In genomic region chr6:63677282-63677681, GRCh38 we compare ENCODE assay signal across 17 cellular contexts. TPM values are rescaled to one million over a fixed set of nuclear protein-coding genes. Genes with fewer than 3 reads are reported as not detected.
A peak's percentile ranks its signal among the peaks of the same experiment; 100 is the strongest.
DNase-seq lines count a peak whose midpoint lies in the region; ATAC-seq and TF ChIP-seq lines count a peak whose summit lies in the region.
"Had no signal": no experiment of that assay in that cellular context is flagged by ENCODE, and none has a peak within 500 bp of the region (broad histone marks: within the 10 kb centered on the region; RNA-seq: fewer than 3 reads in every experiment).

No MANE protein-coding gene starts in this region.

- BruUV-seq in IMR-90 (replicated peaks; lab: Mats Ljungman, UMichigan) = no TSS peak

- TF ChIP-seq CTCF in AG10803 (conservative IDR thresholded peaks at IDR 0.05; ENCODE audit: low read length) (no peak), IMR-90 (conservative IDR thresholded peaks at IDR 0.05; ENCODE audit: low read depth, low read length) (no peak), epithelial cell of esophagus (IDR thresholded peaks at IDR 0.05; ENCODE audit: insufficient read depth, low read depth, low read length, missing control alignments) (no peak), lung (IDR thresholded peaks at IDR 0.05; ENCODE audit: control extremely low read depth, extremely low read depth) (no peak)

- dilution Hi-C loops in IMR-90 (cut with HindIII; ENCODE audit: low sequenced_read_pairs, unreplicated experiment) = no loop called here

- ATAC-seq in IMR-90 (ENCODE audit: low read depth) = peak; percentile 27
- peak; percentile 69 for ATAC-seq in lung (ENCODE audit: insufficient read depth, low FRiP score)
- ATAC-seq in GM19395 (IDR thresholded peaks at IDR 0.05; ENCODE audit: unreplicated experiment) = no peak
- ATAC-seq: foreskin keratinocyte, GM12878 had no signal

- no peak overlapping the region for H3K4me3 Mint-ChIP-seq in activated CD4-positive, alpha-beta T cell treated with anti-CD3 and anti-CD28 coated beads, Interleukin-2, amount 10 ng/mL, durations not matched to agents 7 days and 5 days
- H3K4me3 Mint-ChIP-seq: activated CD4-positive, alpha-beta memory T cell treated with anti-CD3 and anti-CD28 coated beads for 36 hours had no signal

- no peak overlapping the region for H3K9ac ChIP-seq in IMR-90 (ENCODE audit: low read depth, low read length)

- H4K20me1 ChIP-seq in IMR-90 (ENCODE audit: insufficient read depth, low read length) = peaks cover 21% of the 10 kb centered on the region; the same call in 1 of the 2 replicates

- H3K27me3 Mint-ChIP-seq in activated CD4-positive, alpha-beta T cell treated with anti-CD3 and anti-CD28 coated beads, Interleukin-2, amount 10 ng/mL, durations not matched to agents 7 days and 5 days = no peaks in the 10 kb centered on the region
- H3K27me3 Mint-ChIP-seq: activated CD4-positive, alpha-beta memory T cell treated with anti-CD3 and anti-CD28 coated beads for 36 hours had no signal

- intact Hi-C loops in IMR-90 (cut with micrococcal nuclease) = no loop called here

- no peak overlapping the region for H2BK120ac ChIP-seq in IMR-90 (ENCODE audit: low read depth, low read length)

- peaks cover 4% of the 10 kb centered on the region for H3K4me1 Mint-ChIP-seq in activated CD4-positive, alpha-beta T cell treated with anti-CD3 and anti-CD28 coated beads, Interleukin-2, amount 10 ng/mL, durations not matched to agents 7 days and 5 days

- H3K4me3 ChIP-seq in AG10803 (ENCODE audit: low read length) (no peak overlapping the region), IMR-90 (ENCODE audit: insufficient read depth, low read depth, low read length) (no peak overlapping the region), epithelial cell of esophagus (ENCODE audit: low read length) (no peak overlapping the region), lung (no peak overlapping the region)
- H3K4me3 ChIP-seq: GM12878, thyroid gland had no signal

- CTCF ChIA-PET in IMR-90 (lab: Yijun Ruan, JAX) = no interaction called here
- CTCF ChIA-PET in activated CD4-positive, alpha-beta T cell treated with anti-CD3 and anti-CD28 coated beads, Interleukin-2, amount 10 ng/mL, durations not matched to agents 7 days and 5 days (lab: Charles Lee) = no interaction called here

- no peak for TF ChIP-seq RAD21 in IMR-90 (IDR thresholded peaks at IDR 0.05; ENCODE audit: low read length)

- no peak overlapping the region for H3K4ac ChIP-seq in IMR-90 (ENCODE audit: low read depth, low read length)

- WGBS in IMR-90 (ENCODE audit: extremely low coverage in 2 of 2, insufficient read length in 1 of 2), 2 experiments = no CpG with 5 or more reads among the region's 1 CpG
- 69 to 82% methylated on average over 1 of the region's 1 CpG for WGBS in lung, 2 donors

- no peak overlapping the region for H2AFZ ChIP-seq in IMR-90 (replicated peaks; ENCODE audit: low read length, poor library complexity)

- H3K79me1 ChIP-seq in IMR-90 (ENCODE audit: low read depth in 1 of 2, low read length in 2 of 2) = peaks cover 27 to 61% of the 10 kb centered on the region in 2 experiments

- POLR2A ChIA-PET in IMR-90 (lab: Charles Lee; ENCODE audit: unreplicated experiment) = no interaction called here
- POLR2A ChIA-PET in activated CD4-positive, alpha-beta T cell treated with anti-CD3 and anti-CD28 coated beads, Interleukin-2, amount 10 ng/mL, durations not matched to agents 7 days and 5 days (lab: Charles Lee) = no interaction called here

- no peak for TF ChIP-seq POLR2A in IMR-90 (IDR thresholded peaks at IDR 0.05; ENCODE audit: low read depth, low read length)

- H3K4me2 ChIP-seq in IMR-90 (ENCODE audit: low read depth, low read length) = no peak overlapping the region

- H3K9me1 ChIP-seq in IMR-90 (ENCODE audit: insufficient read depth, low read length) = peaks cover 2% of the 10 kb centered on the region; the same call in 1 of the 2 replicates

- H4K8ac ChIP-seq in IMR-90 (ENCODE audit: low read depth in 2 of 2, low read length in 2 of 2) = no peak overlapping the region

- no peak overlapping the region for H4K5ac ChIP-seq in IMR-90 (ENCODE audit: low read depth, low read length)

- no peak overlapping the region for H2BK20ac ChIP-seq in IMR-90 (ENCODE audit: low read depth, low read length)

- no peak overlapping the region for H3K56ac ChIP-seq in IMR-90 (ENCODE audit: extremely low read depth, insufficient read depth, low read length)

- no peak overlapping the region for H2AK9ac ChIP-seq in IMR-90 (replicated peaks; ENCODE audit: low read depth, low read length, poor library complexity)

- no peak overlapping the region for H3K18ac ChIP-seq in IMR-90 (ENCODE audit: low read depth, low read length)

- no peak overlapping the region for H3K23ac ChIP-seq in IMR-90 (ENCODE audit: low read depth, low read length)

- H3K4me1 ChIP-seq in IMR-90 (ENCODE audit: control insufficient read depth, insufficient read depth, low read length) (peaks cover 2% of the 10 kb centered on the region; the same call in 1 of the 2 replicates), lung (ENCODE audit: control insufficient read depth in 2 of 2, insufficient read depth in 2 of 2, low read length in 2 of 2) (peaks cover 0 to 36% of the 10 kb centered on the region in 2 donors)
- H3K4me1 ChIP-seq: foreskin keratinocyte had no signal

- H2BK15ac ChIP-seq in IMR-90 (ENCODE audit: low read depth, low read length) = no peak overlapping the region

- no peaks in the 10 kb centered on the region for H3K9me3 Mint-ChIP-seq in activated CD4-positive, alpha-beta T cell treated with anti-CD3 and anti-CD28 coated beads, Interleukin-2, amount 10 ng/mL, durations not matched to agents 7 days and 5 days
- H3K9me3 Mint-ChIP-seq: activated CD4-positive, alpha-beta memory T cell treated with anti-CD3 and anti-CD28 coated beads for 36 hours had no signal

- DNase-seq in AG10803 (ENCODE audit: low read depth) (peak; percentile 3), IMR-90 (no peak), epithelial cell of esophagus (ENCODE audit: low read depth) (peak; percentile 37), lung (ENCODE audit: low spot score) (no peak), NCI-H510A (lab: John Stamatoyannopoulos, UW) (no peak), COLO829 (ENCODE audit: low spot score) (no peak)
- DNase-seq in activated CD4-positive, alpha-beta T cell treated with anti-CD3 and anti-CD28 coated beads, Interleukin-2, amount 10 ng/mL, durations not matched to agents 7 days and 5 days = no peak
- DNase-seq: activated CD4-positive, alpha-beta memory T cell treated with anti-CD3 and anti-CD28 coated beads for 36 hours; anterior cingulate cortex; foreskin keratinocyte; NCI-H524; posterior cingulate gyrus; SHP77 treated with DMSO at 0.1 percent for 48 hours; T1000; thyroid gland had no signal

- in situ Hi-C loops in IMR-90 (cut with MboI; ENCODE audit: low sequenced_read_pairs) = no loop called here

- no peak overlapping the region for H2BK5ac ChIP-seq in IMR-90 (ENCODE audit: low read depth, low read length, poor library complexity, severe bottlenecking)

- H3K9me3 ChIP-seq in IMR-90 (ENCODE audit: control insufficient read depth, insufficient read depth, low read length) (no peaks in the 10 kb centered on the region), lung (ENCODE audit: control insufficient read depth in 2 of 2, insufficient read depth in 1 of 2, low read length in 1 of 2) (no peaks in the 10 kb centered on the region)
- H3K9me3 ChIP-seq: thyroid gland had no signal

- H3K36me3 ChIP-seq in IMR-90 (ENCODE audit: control insufficient read depth, insufficient read depth, low read length) = no peaks in the 10 kb centered on the region
- peaks cover 0 to 2% of the 10 kb centered on the region in 2 donors for H3K36me3 ChIP-seq in lung (ENCODE audit: control insufficient read depth in 2 of 2, insufficient read depth in 2 of 2, low read length in 2 of 2)
- H3K36me3 ChIP-seq: thyroid gland had no signal

- peaks cover 26% of the 10 kb centered on the region for H3K36me3 Mint-ChIP-seq in activated CD4-positive, alpha-beta T cell treated with anti-CD3 and anti-CD28 coated beads, Interleukin-2, amount 10 ng/mL, durations not matched to agents 7 days and 5 days (ENCODE audit: low read depth)

- H4K91ac ChIP-seq in IMR-90 (ENCODE audit: insufficient read depth, low read depth, low read length) = no peak overlapping the region

- H3K27ac Mint-ChIP-seq in activated CD4-positive, alpha-beta T cell treated with anti-CD3 and anti-CD28 coated beads, Interleukin-2, amount 10 ng/mL, durations not matched to agents 7 days and 5 days = no peak overlapping the region
- H3K27ac Mint-ChIP-seq: activated CD4-positive, alpha-beta memory T cell treated with anti-CD3 and anti-CD28 coated beads for 36 hours had no signal

- H3K27ac ChIP-seq in IMR-90 (ENCODE audit: insufficient read depth, low read length) (no peak overlapping the region), lung (ENCODE audit: low read depth in 1 of 2, low read length in 1 of 2) (no peak overlapping the region)
- H3K27ac ChIP-seq: foreskin keratinocyte, thyroid gland had no signal

- H3K27me3 ChIP-seq in IMR-90 (ENCODE audit: control insufficient read depth, insufficient read depth, low read length) (no peaks in the 10 kb centered on the region), lung (ENCODE audit: control insufficient read depth, insufficient read depth) (no peaks in the 10 kb centered on the region)
- H3K27me3 ChIP-seq: foreskin keratinocyte, thyroid gland had no signal

- H2AK5ac ChIP-seq in IMR-90 (ENCODE audit: low read depth, low read length) = no peak overlapping the region

- H3K14ac ChIP-seq in IMR-90 (replicated peaks; ENCODE audit: low read depth, low read length) = no peak overlapping the region

TF ChIP-seq in IMR-90, 13 proteins besides CTCF, POLR2A, EP300 and RAD21 (continues in another document):
- no peak for TF ChIP-seq ELK1 (IDR thresholded peaks at IDR 0.05; ENCODE audit: borderline replicate concordance, low read depth, low read length)
- no peak for TF ChIP-seq NFE2L2 (IDR thresholded peaks at IDR 0.05; ENCODE audit: low read depth, low read length)
- TF ChIP-seq CEBPB (IDR thresholded peaks at IDR 0.05; ENCODE audit: low read depth, low read length) = peak; percentile 47

RNA-seq across cellular contexts. Expression of gene PHF3, which starts 41.7 kb away (rescaled TPM):
- total RNA-seq in IMR-90 (2012; rRNA removed) (27.8 and 46.9 TPM in 2 replicates), lung (100 to 1,000 TPM in 1 of 2 donors, 10 to 100 TPM in 1; 38.9 to 137 TPM)
- polyA plus RNA-seq in IMR-90 (2012; rRNA removed) (5.4 and 5.6 TPM in 2 replicates), lung (10 to 100 TPM in 1 of 2 donors, 1 to 10 TPM in 1; 8.3 to 11.5 TPM)
- 1.0 and 1.2 TPM in 2 replicates for polyA plus RNA-seq in IMR-90 (2012; cell fraction: cytosol; rRNA removed)
- polyA plus RNA-seq in IMR-90 (2012; cell fraction: nucleus; rRNA removed; ENCODE audit: low replicate concordance) = 1.3 and 10.1 TPM in 2 replicates
- total RNA-seq in activated CD4-positive, alpha-beta T cell treated with anti-CD3 and anti-CD28 coated beads, Interleukin-2, amount 10 ng/mL, durations not matched to agents 7 days and 5 days = 10 to 100 TPM; 43.8 to 57.5 TPM

Comparison
In these comparisons a context has a peak if more than half of its experiments do, and no peak if none do; other contexts are left out.
1. DNase-seq: peak in AG10803 (single experiment) and epithelial cell of esophagus (single experiment); none in IMR-90 (single experiment), lung (single experiment), NCI-H510A (single experiment), activated CD4-positive, alpha-beta T cell treated with anti-CD3 and anti-CD28 coated beads, Interleukin-2, amount 10 ng/mL, durations not matched to agents 7 days and 5 days (single experiment) and COLO829 (single experiment).